19 cellular contexts compared by ENCODE assay signal in genomic region chr1:162094271-162094670, GRCh38. TPM values are rescaled to one million over a fixed set of nuclear protein-coding genes. Genes with fewer than 3 reads are reported as not detected.
DNase-seq lines count a peak whose midpoint lies in the region; ATAC-seq and TF ChIP-seq lines count a peak whose summit lies in the region.
"Had no signal": no experiment of that assay in that cellular context is flagged by ENCODE, and none has a peak within 500 bp of the region (broad histone marks: within the 10 kb centered on the region; RNA-seq: fewer than 3 reads in every experiment).

No MANE protein-coding gene starts in this region.

- ATAC-seq in GM18520 (IDR thresholded peaks at IDR 0.05; ENCODE audit: unreplicated experiment) (no peak), gastroesophageal sphincter (no peak)
- ATAC-seq: left lung, psoas muscle, Right ventricle myocardium inferior, T-cell had no signal

- no peak for TF ChIP-seq EP300 in gastroesophageal sphincter (IDR thresholded peaks at IDR 0.05)

- TF ChIP-seq CTCF in gastroesophageal sphincter (IDR thresholded peaks at IDR 0.05) = no peak

- no peaks in the 10 kb centered on the region for H3K36me3 ChIP-seq in gastroesophageal sphincter
- H3K36me3 ChIP-seq: left lung, neural progenitor cell had no signal

- H3K27me3 ChIP-seq in gastroesophageal sphincter = no peaks in the 10 kb centered on the region
- H3K27me3 ChIP-seq: left lung, neural progenitor cell, uterus had no signal

- peaks cover 0 to 22% (median 0%) of the 10 kb centered on the region in 3 donors for H3K4me1 ChIP-seq in gastroesophageal sphincter
- H3K4me1 ChIP-seq: left lung, psoas muscle, uterus had no signal

- TF ChIP-seq POLR2A in gastroesophageal sphincter (IDR thresholded peaks at IDR 0.05) = no peak

- 0% methylated on average over 1 of the region's 1 CpG; no CpG with 5 or more reads in 1 of the 2 donors for WGBS in gastroesophageal sphincter (ENCODE audit: low coverage in 1 of 2), 2 donors

- H3K27ac ChIP-seq in gastroesophageal sphincter = no peak overlapping the region
- H3K27ac ChIP-seq: left lung, neural progenitor cell, psoas muscle had no signal

- peak; percentile 74 for DNase-seq in A172 (ENCODE audit: low spot score)
- peak; percentile 75 for DNase-seq in H4 (ENCODE audit: low spot score)
- peak; percentile 13 to 71 for DNase-seq in NOMO-1 (lab: John Stamatoyannopoulos, UW; ENCODE audit: unreplicated experiment in 2 of 2)
- peak; percentile 4 for DNase-seq in fibroblast of peridontal ligament (ENCODE audit: extremely low read depth)
- DNase-seq in NCI-H2107 treated with DMSO at 0.1 percent for 48 hours (lab: John Stamatoyannopoulos, UW; ENCODE audit: unreplicated experiment) = no peak
- DNase-seq in GOT3 (lab: John Stamatoyannopoulos, UW) = no peak
- DNase-seq: activated naive CD4-positive, alpha-beta T cell treated with Interleukin-2 at 50 U/mL for 16 hours; activated T-cell treated with anti-CD3 and anti-CD28 coated beads for 4 hours; DMS153; Karpas-422; left lung; NCI-H1436; psoas muscle; T-cell; uterus had no signal

- H3K9me3 ChIP-seq in gastroesophageal sphincter = no peaks in the 10 kb centered on the region
- H3K9me3 ChIP-seq: left lung, psoas muscle, uterus had no signal

- H3K4me3 ChIP-seq in gastroesophageal sphincter = no peak overlapping the region
- H3K4me3 ChIP-seq: left lung, neural progenitor cell, psoas muscle, uterus had no signal

RNA-seq across cellular contexts. Expression of gene NOS1AP, which starts 24.8 kb away (rescaled TPM):
- 1.2 and 2.4 TPM in 2 replicates for total RNA-seq in A172 (2014; rRNA removed; shearing (Covaris generic))
- 0.17 TPM in 1 of 2 replicates, not detected in the other for total RNA-seq in H4 (2014; rRNA removed; shearing (Covaris generic))
- 1 to 10 TPM; 3.5 to 7.8 (median 4.1) TPM for total RNA-seq in gastroesophageal sphincter

Comparison
In these comparisons a context has a peak if more than half of its experiments do, and no peak if none do; other contexts are left out.
1. DNase-seq: peak in A172 (single experiment), H4 (single experiment), NOMO-1 (2 of 2) and fibroblast of peridontal ligament (single experiment); none in NCI-H2107 treated with DMSO at 0.1 percent for 48 hours (single experiment) and GOT3 (single experiment).